Comparison of ENCODE assay signal across 1 cellular context in the genomic region with DNA sequence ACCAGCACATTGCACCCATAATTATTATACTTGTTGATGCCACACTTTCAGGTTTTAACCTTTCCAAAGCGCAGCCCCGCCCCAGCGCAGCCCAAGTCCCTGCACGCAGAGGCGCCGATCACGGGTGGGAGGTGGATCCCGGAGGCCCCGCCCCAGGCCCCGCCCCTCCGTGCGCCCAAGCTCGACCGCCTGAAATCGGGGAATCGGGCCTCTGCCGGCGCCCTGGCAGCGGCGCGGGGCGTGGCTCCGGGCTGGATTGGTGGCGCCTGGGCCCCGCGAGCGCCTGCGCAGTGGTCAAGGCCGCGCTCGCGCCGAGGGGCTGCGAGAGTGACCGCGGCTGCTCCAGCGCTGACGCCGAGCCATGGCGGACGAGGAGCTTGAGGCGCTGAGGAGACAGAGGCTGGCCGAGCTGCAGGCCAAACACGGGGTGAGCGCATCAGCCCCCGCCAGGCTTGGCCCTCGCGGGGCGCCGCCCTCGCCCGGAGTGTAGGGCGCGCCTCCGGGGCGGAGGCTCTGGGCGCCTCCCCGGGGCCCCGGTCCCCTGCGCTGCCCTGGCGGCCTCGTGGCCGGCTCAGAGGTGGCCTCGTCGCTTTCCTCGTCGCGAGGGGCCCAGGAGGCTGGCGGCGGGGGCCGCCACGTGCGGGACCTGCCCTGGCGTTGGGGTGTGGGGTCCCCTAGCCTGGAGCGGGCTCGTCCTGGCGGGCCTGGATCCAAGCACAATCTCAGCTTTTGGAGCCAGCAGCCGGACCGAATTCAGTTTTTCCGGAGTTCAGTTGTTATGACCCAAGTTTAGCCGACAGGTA.
A peak's percentile ranks its signal among the peaks of the same experiment; 100 is the strongest.
TF ChIP-seq lines count a peak whose summit lies in the region.

A gene with protein sequence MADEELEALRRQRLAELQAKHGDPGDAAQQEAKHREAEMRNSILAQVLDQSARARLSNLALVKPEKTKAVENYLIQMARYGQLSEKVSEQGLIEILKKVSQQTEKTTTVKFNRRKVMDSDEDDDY (plus strand): TSS at position 290 of the 803 bp plus-strand sequence. CDS start 72 bp downstream, at position 362.

TF ChIP-seq in HepG2, 621 proteins besides CTCF, POLR2A, EP300 and RAD21 (continued from another document and continues in another):
- TF ChIP-seq, protein P1, sequence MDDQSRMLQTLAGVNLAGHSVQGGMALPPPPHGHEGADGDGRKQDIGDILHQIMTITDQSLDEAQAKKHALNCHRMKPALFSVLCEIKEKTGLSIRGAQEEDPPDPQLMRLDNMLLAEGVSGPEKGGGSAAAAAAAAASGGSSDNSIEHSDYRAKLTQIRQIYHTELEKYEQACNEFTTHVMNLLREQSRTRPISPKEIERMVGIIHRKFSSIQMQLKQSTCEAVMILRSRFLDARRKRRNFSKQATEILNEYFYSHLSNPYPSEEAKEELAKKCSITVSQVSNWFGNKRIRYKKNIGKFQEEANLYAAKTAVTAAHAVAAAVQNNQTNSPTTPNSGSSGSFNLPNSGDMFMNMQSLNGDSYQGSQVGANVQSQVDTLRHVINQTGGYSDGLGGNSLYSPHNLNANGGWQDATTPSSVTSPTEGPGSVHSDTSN (CRISPR knock-in tag; IDR thresholded peaks at IDR 0.05; ENCODE audit: borderline replicate concordance), result no peak
- TF ChIP-seq KAT7 (CRISPR knock-in tag; IDR thresholded peaks at IDR 0.05; ENCODE audit: borderline replicate concordance), result no peak
- no peak for TF ChIP-seq SMAD9 (CRISPR knock-in tag; IDR thresholded peaks at IDR 0.05)
- 0 out of 2 replicates have a peak, but pooled peaks have one; percentile 12 for TF ChIP-seq TOPORS (CRISPR knock-in tag; IDR thresholded peaks at IDR 0.05)
- TF ChIP-seq, protein P2, sequence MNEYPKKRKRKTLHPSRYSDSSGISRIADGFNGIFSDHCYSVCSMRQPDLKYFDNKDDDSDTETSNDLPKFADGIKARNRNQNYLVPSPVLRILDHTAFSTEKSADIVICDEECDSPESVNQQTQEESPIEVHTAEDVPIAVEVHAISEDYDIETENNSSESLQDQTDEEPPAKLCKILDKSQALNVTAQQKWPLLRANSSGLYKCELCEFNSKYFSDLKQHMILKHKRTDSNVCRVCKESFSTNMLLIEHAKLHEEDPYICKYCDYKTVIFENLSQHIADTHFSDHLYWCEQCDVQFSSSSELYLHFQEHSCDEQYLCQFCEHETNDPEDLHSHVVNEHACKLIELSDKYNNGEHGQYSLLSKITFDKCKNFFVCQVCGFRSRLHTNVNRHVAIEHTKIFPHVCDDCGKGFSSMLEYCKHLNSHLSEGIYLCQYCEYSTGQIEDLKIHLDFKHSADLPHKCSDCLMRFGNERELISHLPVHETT (CRISPR knock-in tag; conservative IDR thresholded peaks at IDR 0.05), result no peak
- no peak for TF ChIP-seq ZNF749 (CRISPR knock-in tag; IDR thresholded peaks at IDR 0.05; ENCODE audit: borderline replicate concordance)
- no peak for TF ChIP-seq NFKBIZ (CRISPR knock-in tag; IDR thresholded peaks at IDR 0.05)
- TF ChIP-seq ZNF138 (CRISPR knock-in tag; IDR thresholded peaks at IDR 0.05; ENCODE audit: low read depth), result peak; percentile 28; the same call in 1 of the 2 replicates
- TF ChIP-seq CCDC6 (CRISPR knock-in tag; IDR thresholded peaks at IDR 0.05), result peak; percentile 72; the same call in 1 of the 2 replicates
- peak; percentile 56; the same call in 1 of the 2 replicates for TF ChIP-seq ZNF446 (CRISPR knock-in tag; IDR thresholded peaks at IDR 0.05)
- TF ChIP-seq, protein P3, sequence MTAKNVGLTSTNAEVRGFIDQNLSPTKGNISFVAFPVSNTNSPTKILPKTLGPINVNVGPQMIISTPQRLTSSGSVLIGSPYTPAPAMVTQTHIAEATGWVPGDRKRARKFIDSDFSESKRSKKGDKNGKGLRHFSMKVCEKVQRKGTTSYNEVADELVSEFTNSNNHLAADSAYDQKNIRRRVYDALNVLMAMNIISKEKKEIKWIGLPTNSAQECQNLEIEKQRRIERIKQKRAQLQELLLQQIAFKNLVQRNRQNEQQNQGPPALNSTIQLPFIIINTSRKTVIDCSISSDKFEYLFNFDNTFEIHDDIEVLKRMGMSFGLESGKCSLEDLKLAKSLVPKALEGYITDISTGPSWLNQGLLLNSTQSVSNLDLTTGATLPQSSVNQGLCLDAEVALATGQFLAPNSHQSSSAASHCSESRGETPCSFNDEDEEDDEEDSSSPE (CRISPR knock-in tag; IDR thresholded peaks at IDR 0.05), result no peak; the same call in 1 of the 2 replicates
- TF ChIP-seq, protein P4, sequence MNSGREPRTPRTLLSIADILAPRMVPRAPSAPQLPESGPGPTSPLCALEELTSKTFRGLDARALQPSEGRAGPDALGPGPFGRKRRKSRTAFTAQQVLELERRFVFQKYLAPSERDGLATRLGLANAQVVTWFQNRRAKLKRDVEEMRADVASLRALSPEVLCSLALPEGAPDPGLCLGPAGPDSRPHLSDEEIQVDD (CRISPR knock-in tag; IDR thresholded peaks at IDR 0.05; ENCODE audit: borderline replicate concordance), result no peak
- TF ChIP-seq KLF15 (CRISPR knock-in tag; IDR thresholded peaks at IDR 0.05; ENCODE audit: borderline replicate concordance), result no peak
- TF ChIP-seq, protein P5, sequence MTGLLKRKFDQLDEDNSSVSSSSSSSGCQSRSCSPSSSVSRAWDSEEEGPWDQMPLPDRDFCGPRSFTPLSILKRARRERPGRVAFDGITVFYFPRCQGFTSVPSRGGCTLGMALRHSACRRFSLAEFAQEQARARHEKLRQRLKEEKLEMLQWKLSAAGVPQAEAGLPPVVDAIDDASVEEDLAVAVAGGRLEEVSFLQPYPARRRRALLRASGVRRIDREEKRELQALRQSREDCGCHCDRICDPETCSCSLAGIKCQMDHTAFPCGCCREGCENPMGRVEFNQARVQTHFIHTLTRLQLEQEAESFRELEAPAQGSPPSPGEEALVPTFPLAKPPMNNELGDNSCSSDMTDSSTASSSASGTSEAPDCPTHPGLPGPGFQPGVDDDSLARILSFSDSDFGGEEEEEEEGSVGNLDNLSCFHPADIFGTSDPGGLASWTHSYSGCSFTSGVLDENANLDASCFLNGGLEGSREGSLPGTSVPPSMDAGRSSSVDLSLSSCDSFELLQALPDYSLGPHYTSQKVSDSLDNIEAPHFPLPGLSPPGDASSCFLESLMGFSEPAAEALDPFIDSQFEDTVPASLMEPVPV (CRISPR knock-in tag; IDR thresholded peaks at IDR 0.05), result no peak
- no peak for TF ChIP-seq MED13 (CRISPR knock-in tag; IDR thresholded peaks at IDR 0.05)
- TF ChIP-seq, protein P6, sequence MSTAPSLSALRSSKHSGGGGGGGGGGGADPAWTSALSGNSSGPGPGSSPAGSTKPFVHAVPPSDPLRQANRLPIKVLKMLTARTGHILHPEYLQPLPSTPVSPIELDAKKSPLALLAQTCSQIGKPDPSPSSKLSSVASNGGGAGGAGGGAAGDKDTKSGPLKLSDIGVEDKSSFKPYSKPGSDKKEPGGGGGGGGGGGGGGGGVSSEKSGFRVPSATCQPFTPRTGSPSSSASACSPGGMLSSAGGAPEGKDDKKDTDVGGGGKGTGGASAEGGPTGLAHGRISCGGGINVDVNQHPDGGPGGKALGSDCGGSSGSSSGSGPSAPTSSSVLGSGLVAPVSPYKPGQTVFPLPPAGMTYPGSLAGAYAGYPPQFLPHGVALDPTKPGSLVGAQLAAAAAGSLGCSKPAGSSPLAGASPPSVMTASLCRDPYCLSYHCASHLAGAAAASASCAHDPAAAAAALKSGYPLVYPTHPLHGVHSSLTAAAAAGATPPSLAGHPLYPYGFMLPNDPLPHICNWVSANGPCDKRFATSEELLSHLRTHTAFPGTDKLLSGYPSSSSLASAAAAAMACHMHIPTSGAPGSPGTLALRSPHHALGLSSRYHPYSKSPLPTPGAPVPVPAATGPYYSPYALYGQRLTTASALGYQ (CRISPR knock-in tag; IDR thresholded peaks at IDR 0.05), result no peak
- TF ChIP-seq, protein P7, sequence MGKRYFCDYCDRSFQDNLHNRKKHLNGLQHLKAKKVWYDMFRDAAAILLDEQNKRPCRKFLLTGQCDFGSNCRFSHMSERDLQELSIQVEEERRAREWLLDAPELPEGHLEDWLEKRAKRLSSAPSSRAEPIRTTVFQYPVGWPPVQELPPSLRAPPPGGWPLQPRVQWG (CRISPR knock-in tag; IDR thresholded peaks at IDR 0.05; ENCODE audit: borderline replicate concordance, low read depth), result no peak
- TF ChIP-seq GPN1 (CRISPR knock-in tag; IDR thresholded peaks at IDR 0.05; ENCODE audit: borderline replicate concordance), result no peak
- TF ChIP-seq ZSCAN21 (CRISPR knock-in tag; IDR thresholded peaks at IDR 0.05; ENCODE audit: borderline replicate concordance), result peak; percentile 64
- TF ChIP-seq, protein P8, sequence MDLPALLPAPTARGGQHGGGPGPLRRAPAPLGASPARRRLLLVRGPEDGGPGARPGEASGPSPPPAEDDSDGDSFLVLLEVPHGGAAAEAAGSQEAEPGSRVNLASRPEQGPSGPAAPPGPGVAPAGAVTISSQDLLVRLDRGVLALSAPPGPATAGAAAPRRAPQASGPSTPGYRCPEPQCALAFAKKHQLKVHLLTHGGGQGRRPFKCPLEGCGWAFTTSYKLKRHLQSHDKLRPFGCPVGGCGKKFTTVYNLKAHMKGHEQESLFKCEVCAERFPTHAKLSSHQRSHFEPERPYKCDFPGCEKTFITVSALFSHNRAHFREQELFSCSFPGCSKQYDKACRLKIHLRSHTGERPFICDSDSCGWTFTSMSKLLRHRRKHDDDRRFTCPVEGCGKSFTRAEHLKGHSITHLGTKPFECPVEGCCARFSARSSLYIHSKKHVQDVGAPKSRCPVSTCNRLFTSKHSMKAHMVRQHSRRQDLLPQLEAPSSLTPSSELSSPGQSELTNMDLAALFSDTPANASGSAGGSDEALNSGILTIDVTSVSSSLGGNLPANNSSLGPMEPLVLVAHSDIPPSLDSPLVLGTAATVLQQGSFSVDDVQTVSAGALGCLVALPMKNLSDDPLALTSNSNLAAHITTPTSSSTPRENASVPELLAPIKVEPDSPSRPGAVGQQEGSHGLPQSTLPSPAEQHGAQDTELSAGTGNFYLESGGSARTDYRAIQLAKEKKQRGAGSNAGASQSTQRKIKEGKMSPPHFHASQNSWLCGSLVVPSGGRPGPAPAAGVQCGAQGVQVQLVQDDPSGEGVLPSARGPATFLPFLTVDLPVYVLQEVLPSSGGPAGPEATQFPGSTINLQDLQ (CRISPR knock-in tag; IDR thresholded peaks at IDR 0.05), result no peak; the same call in 1 of the 2 replicates
- TF ChIP-seq KAT8 (CRISPR knock-in tag; IDR thresholded peaks at IDR 0.05), result no peak
- TF ChIP-seq BORCS8-MEF2B (CRISPR knock-in tag; IDR thresholded peaks at IDR 0.05), result no peak
- no peak for TF ChIP-seq PAX8 (CRISPR knock-in tag; IDR thresholded peaks at IDR 0.05; ENCODE audit: borderline replicate concordance)
- TF ChIP-seq NFE2L1 (CRISPR knock-in tag; IDR thresholded peaks at IDR 0.05; ENCODE audit: borderline replicate concordance), result no peak
- no peak for TF ChIP-seq NONO (IDR thresholded peaks at IDR 0.05)
- peak; percentile 76 for TF ChIP-seq NONO (CRISPR knock-in tag; conservative IDR thresholded peaks at IDR 0.05)
- TF ChIP-seq ZIK1 (CRISPR knock-in tag; IDR thresholded peaks at IDR 0.05; ENCODE audit: borderline replicate concordance, low read depth), result peak; percentile 44; the same call in 1 of the 2 replicates
- TF ChIP-seq, protein P9, sequence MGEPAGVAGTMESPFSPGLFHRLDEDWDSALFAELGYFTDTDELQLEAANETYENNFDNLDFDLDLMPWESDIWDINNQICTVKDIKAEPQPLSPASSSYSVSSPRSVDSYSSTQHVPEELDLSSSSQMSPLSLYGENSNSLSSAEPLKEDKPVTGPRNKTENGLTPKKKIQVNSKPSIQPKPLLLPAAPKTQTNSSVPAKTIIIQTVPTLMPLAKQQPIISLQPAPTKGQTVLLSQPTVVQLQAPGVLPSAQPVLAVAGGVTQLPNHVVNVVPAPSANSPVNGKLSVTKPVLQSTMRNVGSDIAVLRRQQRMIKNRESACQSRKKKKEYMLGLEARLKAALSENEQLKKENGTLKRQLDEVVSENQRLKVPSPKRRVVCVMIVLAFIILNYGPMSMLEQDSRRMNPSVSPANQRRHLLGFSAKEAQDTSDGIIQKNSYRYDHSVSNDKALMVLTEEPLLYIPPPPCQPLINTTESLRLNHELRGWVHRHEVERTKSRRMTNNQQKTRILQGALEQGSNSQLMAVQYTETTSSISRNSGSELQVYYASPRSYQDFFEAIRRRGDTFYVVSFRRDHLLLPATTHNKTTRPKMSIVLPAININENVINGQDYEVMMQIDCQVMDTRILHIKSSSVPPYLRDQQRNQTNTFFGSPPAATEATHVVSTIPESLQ (CRISPR knock-in tag; conservative IDR thresholded peaks at IDR 0.05), result no peak
- no peak for TF ChIP-seq NR2F2 (IDR thresholded peaks at IDR 0.05; ENCODE audit: borderline replicate concordance, low read depth)
- no peak for TF ChIP-seq SOX6 (IDR thresholded peaks at IDR 0.05)
- TF ChIP-seq SOX6 (CRISPR knock-in tag; IDR thresholded peaks at IDR 0.05), result no peak
- TF ChIP-seq STAG1 (CRISPR knock-in tag; IDR thresholded peaks at IDR 0.05), result no peak
- no peak for TF ChIP-seq ZNF546 (CRISPR knock-in tag; conservative IDR thresholded peaks at IDR 0.05)
- TF ChIP-seq ZNF44 (CRISPR knock-in tag; IDR thresholded peaks at IDR 0.05), result peak; percentile 18; the same call in 1 of the 2 replicates
- TF ChIP-seq ZNF674 (CRISPR knock-in tag; IDR thresholded peaks at IDR 0.05; ENCODE audit: low read depth), result peak; percentile 77
- no peak for TF ChIP-seq TSC22D2 (CRISPR knock-in tag; IDR thresholded peaks at IDR 0.05; ENCODE audit: borderline replicate concordance)
- no peak for TF ChIP-seq ZNF263 (CRISPR knock-in tag; IDR thresholded peaks at IDR 0.05)
- TF ChIP-seq MIER2 (CRISPR knock-in tag; IDR thresholded peaks at IDR 0.05), result no peak
- no peak for TF ChIP-seq EZH2 (conservative IDR thresholded peaks at IDR 0.05; ENCODE audit: low read depth, low read length)
- TF ChIP-seq, protein P10, sequence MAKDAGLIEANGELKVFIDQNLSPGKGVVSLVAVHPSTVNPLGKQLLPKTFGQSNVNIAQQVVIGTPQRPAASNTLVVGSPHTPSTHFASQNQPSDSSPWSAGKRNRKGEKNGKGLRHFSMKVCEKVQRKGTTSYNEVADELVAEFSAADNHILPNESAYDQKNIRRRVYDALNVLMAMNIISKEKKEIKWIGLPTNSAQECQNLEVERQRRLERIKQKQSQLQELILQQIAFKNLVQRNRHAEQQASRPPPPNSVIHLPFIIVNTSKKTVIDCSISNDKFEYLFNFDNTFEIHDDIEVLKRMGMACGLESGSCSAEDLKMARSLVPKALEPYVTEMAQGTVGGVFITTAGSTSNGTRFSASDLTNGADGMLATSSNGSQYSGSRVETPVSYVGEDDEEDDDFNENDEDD (CRISPR knock-in tag; IDR thresholded peaks at IDR 0.05; ENCODE audit: borderline replicate concordance), result peak; percentile 52; the same call in 1 of the 2 replicates
- TF ChIP-seq, protein P11, sequence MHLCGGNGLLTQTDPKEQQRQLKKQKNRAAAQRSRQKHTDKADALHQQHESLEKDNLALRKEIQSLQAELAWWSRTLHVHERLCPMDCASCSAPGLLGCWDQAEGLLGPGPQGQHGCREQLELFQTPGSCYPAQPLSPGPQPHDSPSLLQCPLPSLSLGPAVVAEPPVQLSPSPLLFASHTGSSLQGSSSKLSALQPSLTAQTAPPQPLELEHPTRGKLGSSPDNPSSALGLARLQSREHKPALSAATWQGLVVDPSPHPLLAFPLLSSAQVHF (CRISPR knock-in tag; IDR thresholded peaks at IDR 0.05), result no peak
- TF ChIP-seq SALL2 (CRISPR knock-in tag; IDR thresholded peaks at IDR 0.05), result peak; percentile 20; the same call in 1 of the 2 replicates
- TF ChIP-seq, protein P12, sequence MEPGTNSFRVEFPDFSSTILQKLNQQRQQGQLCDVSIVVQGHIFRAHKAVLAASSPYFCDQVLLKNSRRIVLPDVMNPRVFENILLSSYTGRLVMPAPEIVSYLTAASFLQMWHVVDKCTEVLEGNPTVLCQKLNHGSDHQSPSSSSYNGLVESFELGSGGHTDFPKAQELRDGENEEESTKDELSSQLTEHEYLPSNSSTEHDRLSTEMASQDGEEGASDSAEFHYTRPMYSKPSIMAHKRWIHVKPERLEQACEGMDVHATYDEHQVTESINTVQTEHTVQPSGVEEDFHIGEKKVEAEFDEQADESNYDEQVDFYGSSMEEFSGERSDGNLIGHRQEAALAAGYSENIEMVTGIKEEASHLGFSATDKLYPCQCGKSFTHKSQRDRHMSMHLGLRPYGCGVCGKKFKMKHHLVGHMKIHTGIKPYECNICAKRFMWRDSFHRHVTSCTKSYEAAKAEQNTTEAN (CRISPR knock-in tag; conservative IDR thresholded peaks at IDR 0.05), result no peak; the same call in 1 of the 2 replicates
